2 cellular contexts compared by ENCODE assay signal in the genomic region with DNA sequence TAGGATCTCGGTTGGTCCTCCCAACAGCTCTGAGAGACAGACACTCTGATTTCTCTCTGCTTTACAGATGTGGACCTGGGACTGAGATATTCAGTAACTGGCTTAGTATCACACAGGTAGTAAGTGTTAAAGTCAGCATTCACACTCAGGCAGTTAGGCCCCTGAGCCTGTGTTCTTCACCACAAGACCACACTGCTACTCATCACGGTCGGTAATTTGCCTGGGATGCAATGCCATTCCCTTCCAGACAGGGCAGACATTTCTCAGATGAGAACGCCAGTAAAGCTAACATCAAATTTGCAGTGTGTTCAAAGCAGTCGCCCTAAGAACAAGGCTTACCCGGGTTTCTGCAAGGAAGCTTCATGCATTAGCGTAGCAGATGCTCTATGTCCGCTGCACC.
TF ChIP-seq lines count a peak whose summit lies in the region.

No MANE protein-coding gene starts in this region.

TF ChIP-seq in IMR-90, 13 proteins besides CTCF, POLR2A, EP300 and RAD21:
- TF ChIP-seq FOS (IDR thresholded peaks at IDR 0.05; ENCODE audit: low read depth, low read length) (no peak), SMC3 (IDR thresholded peaks at IDR 0.05; ENCODE audit: low read depth, low read length) (no peak), RFX5 (IDR thresholded peaks at IDR 0.05; ENCODE audit: low read depth, low read length) (no peak), MAZ (IDR thresholded peaks at IDR 0.05; ENCODE audit: borderline replicate concordance, low read depth, low read length) (no peak), CEBPB (IDR thresholded peaks at IDR 0.05; ENCODE audit: low read depth, low read length) (no peak), RCOR1 (IDR thresholded peaks at IDR 0.05; ENCODE audit: insufficient replicate concordance, low read length) (no peak), BHLHE40 (IDR thresholded peaks at IDR 0.05; ENCODE audit: low read depth, low read length) (no peak), MXI1 (IDR thresholded peaks at IDR 0.05; ENCODE audit: borderline replicate concordance, low read depth, low read length) (no peak)
- TF ChIP-seq, protein P1, sequence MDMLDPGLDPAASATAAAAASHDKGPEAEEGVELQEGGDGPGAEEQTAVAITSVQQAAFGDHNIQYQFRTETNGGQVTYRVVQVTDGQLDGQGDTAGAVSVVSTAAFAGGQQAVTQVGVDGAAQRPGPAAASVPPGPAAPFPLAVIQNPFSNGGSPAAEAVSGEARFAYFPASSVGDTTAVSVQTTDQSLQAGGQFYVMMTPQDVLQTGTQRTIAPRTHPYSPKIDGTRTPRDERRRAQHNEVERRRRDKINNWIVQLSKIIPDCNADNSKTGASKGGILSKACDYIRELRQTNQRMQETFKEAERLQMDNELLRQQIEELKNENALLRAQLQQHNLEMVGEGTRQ (IDR thresholded peaks at IDR 0.05; ENCODE audit: low read depth, low read length): no peak
- TF ChIP-seq, protein P2, sequence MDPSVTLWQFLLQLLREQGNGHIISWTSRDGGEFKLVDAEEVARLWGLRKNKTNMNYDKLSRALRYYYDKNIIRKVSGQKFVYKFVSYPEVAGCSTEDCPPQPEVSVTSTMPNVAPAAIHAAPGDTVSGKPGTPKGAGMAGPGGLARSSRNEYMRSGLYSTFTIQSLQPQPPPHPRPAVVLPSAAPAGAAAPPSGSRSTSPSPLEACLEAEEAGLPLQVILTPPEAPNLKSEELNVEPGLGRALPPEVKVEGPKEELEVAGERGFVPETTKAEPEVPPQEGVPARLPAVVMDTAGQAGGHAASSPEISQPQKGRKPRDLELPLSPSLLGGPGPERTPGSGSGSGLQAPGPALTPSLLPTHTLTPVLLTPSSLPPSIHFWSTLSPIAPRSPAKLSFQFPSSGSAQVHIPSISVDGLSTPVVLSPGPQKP (IDR thresholded peaks at IDR 0.05; ENCODE audit: borderline replicate concordance, low read depth, low read length): no peak

TF ChIP-seq in K562, 482 proteins besides CTCF, POLR2A, EP300 and RAD21:
- TF ChIP-seq, protein P3, sequence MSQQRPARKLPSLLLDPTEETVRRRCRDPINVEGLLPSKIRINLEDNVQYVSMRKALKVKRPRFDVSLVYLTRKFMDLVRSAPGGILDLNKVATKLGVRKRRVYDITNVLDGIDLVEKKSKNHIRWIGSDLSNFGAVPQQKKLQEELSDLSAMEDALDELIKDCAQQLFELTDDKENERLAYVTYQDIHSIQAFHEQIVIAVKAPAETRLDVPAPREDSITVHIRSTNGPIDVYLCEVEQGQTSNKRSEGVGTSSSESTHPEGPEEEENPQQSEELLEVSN (IDR thresholded peaks at IDR 0.05; ENCODE audit: borderline replicate concordance in 1 of 2, extremely low read depth in 1 of 2, insufficient read depth in 1 of 2, insufficient read length in 1 of 2, low read depth in 1 of 2, low read length in 1 of 2, poor library complexity in 1 of 2, severe bottlenecking in 1 of 2): no peak
- TF ChIP-seq GATAD2A (IDR thresholded peaks at IDR 0.05) (no peak), ZNF12 (CRISPR knock-in tag; IDR thresholded peaks at IDR 0.05) (no peak), NCOA4 (IDR thresholded peaks at IDR 0.05; ENCODE audit: partially characterized antibody) (no peak), RCOR1 (IDR thresholded peaks at IDR 0.05; ENCODE audit: borderline replicate concordance in 1 of 2, low read depth in 2 of 2, low read length in 2 of 2) (no peak)
- TF ChIP-seq, protein P4, sequence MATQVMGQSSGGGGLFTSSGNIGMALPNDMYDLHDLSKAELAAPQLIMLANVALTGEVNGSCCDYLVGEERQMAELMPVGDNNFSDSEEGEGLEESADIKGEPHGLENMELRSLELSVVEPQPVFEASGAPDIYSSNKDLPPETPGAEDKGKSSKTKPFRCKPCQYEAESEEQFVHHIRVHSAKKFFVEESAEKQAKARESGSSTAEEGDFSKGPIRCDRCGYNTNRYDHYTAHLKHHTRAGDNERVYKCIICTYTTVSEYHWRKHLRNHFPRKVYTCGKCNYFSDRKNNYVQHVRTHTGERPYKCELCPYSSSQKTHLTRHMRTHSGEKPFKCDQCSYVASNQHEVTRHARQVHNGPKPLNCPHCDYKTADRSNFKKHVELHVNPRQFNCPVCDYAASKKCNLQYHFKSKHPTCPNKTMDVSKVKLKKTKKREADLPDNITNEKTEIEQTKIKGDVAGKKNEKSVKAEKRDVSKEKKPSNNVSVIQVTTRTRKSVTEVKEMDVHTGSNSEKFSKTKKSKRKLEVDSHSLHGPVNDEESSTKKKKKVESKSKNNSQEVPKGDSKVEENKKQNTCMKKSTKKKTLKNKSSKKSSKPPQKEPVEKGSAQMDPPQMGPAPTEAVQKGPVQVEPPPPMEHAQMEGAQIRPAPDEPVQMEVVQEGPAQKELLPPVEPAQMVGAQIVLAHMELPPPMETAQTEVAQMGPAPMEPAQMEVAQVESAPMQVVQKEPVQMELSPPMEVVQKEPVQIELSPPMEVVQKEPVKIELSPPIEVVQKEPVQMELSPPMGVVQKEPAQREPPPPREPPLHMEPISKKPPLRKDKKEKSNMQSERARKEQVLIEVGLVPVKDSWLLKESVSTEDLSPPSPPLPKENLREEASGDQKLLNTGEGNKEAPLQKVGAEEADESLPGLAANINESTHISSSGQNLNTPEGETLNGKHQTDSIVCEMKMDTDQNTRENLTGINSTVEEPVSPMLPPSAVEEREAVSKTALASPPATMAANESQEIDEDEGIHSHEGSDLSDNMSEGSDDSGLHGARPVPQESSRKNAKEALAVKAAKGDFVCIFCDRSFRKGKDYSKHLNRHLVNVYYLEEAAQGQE (CRISPR knock-in tag; IDR thresholded peaks at IDR 0.05; ENCODE audit: low read depth): no peak
TF ChIP-seq in K562: peak in this region for 0.
